Comparison of ENCODE assay signal across 29 cellular contexts in the genomic region with DNA sequence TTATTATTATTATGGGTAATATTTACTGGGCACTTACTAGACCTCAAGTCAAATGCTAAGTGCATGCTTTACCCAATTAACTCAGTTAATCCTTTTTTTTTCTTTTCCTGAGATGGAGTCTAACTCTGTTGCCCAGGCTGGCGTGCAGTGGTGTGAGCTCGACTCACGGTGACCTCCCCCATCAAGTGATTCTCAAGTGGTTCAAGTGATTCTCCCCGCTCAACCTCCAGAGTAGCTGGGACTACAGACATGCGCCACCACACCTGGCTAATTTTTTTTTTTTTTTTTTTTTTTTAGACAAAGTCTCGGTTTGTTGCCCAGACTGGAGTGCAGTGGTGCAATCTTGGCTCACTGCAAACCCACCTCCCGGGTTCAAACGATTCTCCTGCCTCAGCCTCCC.
"Had no signal": no experiment of that assay in that cellular context is flagged by ENCODE, and none has a peak within 500 bp of the region (broad histone marks: within the 10 kb centered on the region; RNA-seq: fewer than 3 reads in every experiment).

No MANE protein-coding gene starts in this region.

- FAIRE-seq: astrocyte, TTC549 had no signal

- DNase-seq: activated B cell treated with CpG ODN at 0.5 μM for 24 hours; activated CD4-positive, alpha-beta memory T cell treated with anti-CD3 and anti-CD28 coated beads for 36 hours; activated CD4-positive, alpha-beta T cell treated with anti-CD3 and anti-CD28 coated beads for 4 hours; activated CD4-positive, alpha-beta T cell treated with anti-CD3 and anti-CD28 coated beads, Interleukin-2, amount 10 ng/mL, durations not matched to agents 24 days and 14 days; activated CD4-positive, alpha-beta T cell treated with anti-CD3 and anti-CD28 coated beads, Interleukin-2, amount 50 U/mL, for 1 hour; activated CD4-positive, alpha-beta T cell treated with anti-CD3 and anti-CD28 coated beads, Interleukin-2, amount 50 U/mL, for 4 hours; activated CD4-positive, CD25-positive, alpha-beta regulatory T cell treated with anti-CD3 and anti-CD28 coated beads, Interleukin-2, amount 50 U/mL, for 72 hours; activated CD8-positive, alpha-beta memory T cell treated with anti-CD3 and anti-CD28 coated beads, Interleukin-2, amount 50 U/mL, for 4 hours; activated CD8-positive, alpha-beta T cell treated with anti-CD3 and anti-CD28 coated beads for 36 hours; activated effector memory CD4-positive, alpha-beta T cell treated with anti-CD3 and anti-CD28 coated beads, Interleukin-2, amount 50 U/mL, for 16 hours; activated gamma-delta T cell treated with Interleukin-2 at 50 U/mL for 16 hours; activated naive CD4-positive, alpha-beta T cell; activated naive CD4-positive, alpha-beta T cell treated with anti-CD3 and anti-CD28 coated beads for 36 hours; activated naive CD4-positive, alpha-beta T cell treated with anti-CD3 and anti-CD28 coated beads, Interleukin-2, amount 50 U/mL, for 16 hours; activated naive CD8-positive, alpha-beta T cell treated with anti-CD3 and anti-CD28 coated beads for 36 hours; activated T-cell treated with anti-CD3 and anti-CD28 coated beads for 4 hours; activated T-cell treated with anti-CD3 and anti-CD28 coated beads, Interleukin-2, amount 50 U/mL, for 1 hour; activated T-cell treated with anti-CD3 and anti-CD28 coated beads, Interleukin-2, amount 50 U/mL, for 4 hours; activated T-cell treated with anti-CD3 and anti-CD28 coated beads, Interleukin-2, amount 50 U/mL, for 72 hours; adrenal gland; amniotic stem cell; aorta; body of pancreas; brain microvascular endothelial cell; central memory CD4-positive, alpha-beta T cell; T-helper 2 cell; T-helper 9 cell had no signal
